1 cellular context compared by ENCODE assay signal in genomic region chr14:31270196-31270772, GRCh38.
TF ChIP-seq lines count a peak whose summit lies in the region.

No MANE protein-coding gene starts in this region.

TF ChIP-seq in HepG2, 621 proteins besides CTCF, POLR2A, EP300 and RAD21 (continued from another document and continues in another):
- peak; percentile 17; the same call in 1 of the 2 replicates for TF ChIP-seq NR2F6 (IDR thresholded peaks at IDR 0.05)
- TF ChIP-seq NR2F6 (CRISPR knock-in tag; IDR thresholded peaks at IDR 0.05): peak; percentile 57; the same call in 1 of the 2 replicates
- TF ChIP-seq FOXP4 (CRISPR knock-in tag; IDR thresholded peaks at IDR 0.05): no peak
- TF ChIP-seq ZNF3 (CRISPR knock-in tag; IDR thresholded peaks at IDR 0.05): no peak
- TF ChIP-seq SKI (IDR thresholded peaks at IDR 0.05; ENCODE audit: partially characterized antibody): no peak
- no peak for TF ChIP-seq ZNF281 (CRISPR knock-in tag; IDR thresholded peaks at IDR 0.05; ENCODE audit: borderline replicate concordance)
- no peak for TF ChIP-seq ZBTB34 (CRISPR knock-in tag; IDR thresholded peaks at IDR 0.05)
- TF ChIP-seq ZNF383 (CRISPR knock-in tag; IDR thresholded peaks at IDR 0.05; ENCODE audit: borderline replicate concordance): peak; percentile 80; the same call in 1 of the 2 replicates
- TF ChIP-seq ZNF282 (IDR thresholded peaks at IDR 0.05; ENCODE audit: partially characterized antibody): no peak
- no peak; the same call in 1 of the 2 replicates for TF ChIP-seq IKZF5 (CRISPR knock-in tag; IDR thresholded peaks at IDR 0.05)
- TF ChIP-seq ZNF205 (CRISPR knock-in tag; IDR thresholded peaks at IDR 0.05): 0 out of 2 replicates have a peak, but pooled peaks have one; percentile 10
- TF ChIP-seq ZNF44 (CRISPR knock-in tag; IDR thresholded peaks at IDR 0.05): no peak
- no peak for TF ChIP-seq CAMTA2 (CRISPR knock-in tag; IDR thresholded peaks at IDR 0.05; ENCODE audit: borderline replicate concordance)
- no peak for TF ChIP-seq ZNF496 (CRISPR knock-in tag; IDR thresholded peaks at IDR 0.05; ENCODE audit: insufficient replicate concordance)
- TF ChIP-seq ZNF879 (CRISPR knock-in tag; IDR thresholded peaks at IDR 0.05): no peak
- TF ChIP-seq AKAP8 (CRISPR knock-in tag; IDR thresholded peaks at IDR 0.05): no peak
- no peak for TF ChIP-seq MAFG (CRISPR knock-in tag; IDR thresholded peaks at IDR 0.05)
- no peak; the same call in 1 of the 2 replicates for TF ChIP-seq ZNF280D (CRISPR knock-in tag; IDR thresholded peaks at IDR 0.05)
- no peak for TF ChIP-seq ZFP1 (CRISPR knock-in tag; IDR thresholded peaks at IDR 0.05)
- TF ChIP-seq ZNF350 (CRISPR knock-in tag; IDR thresholded peaks at IDR 0.05; ENCODE audit: borderline replicate concordance, low read depth): peak; percentile 81; the same call in 1 of the 2 replicates
- TF ChIP-seq POLR2AphosphoS5 (IDR thresholded peaks at IDR 0.05; ENCODE audit: low read depth, low read length): no peak
- no peak for TF ChIP-seq DDIT3 (CRISPR knock-in tag; IDR thresholded peaks at IDR 0.05)
- no peak for TF ChIP-seq ZNF24 (IDR thresholded peaks at IDR 0.05)
- no peak for TF ChIP-seq ZNF530 (CRISPR knock-in tag; IDR thresholded peaks at IDR 0.05; ENCODE audit: low read depth)
- no peak for TF ChIP-seq ZNF781 (CRISPR knock-in tag; IDR thresholded peaks at IDR 0.05; ENCODE audit: borderline replicate concordance, not compliant biosample characterization)
- TF ChIP-seq ZNF292 (CRISPR knock-in tag; IDR thresholded peaks at IDR 0.05; ENCODE audit: borderline replicate concordance, low read depth): no peak; the same call in 1 of the 2 replicates
- peak; percentile 67; the same call in 1 of the 2 replicates for TF ChIP-seq ZNF646 (CRISPR knock-in tag; IDR thresholded peaks at IDR 0.05)
- no peak for TF ChIP-seq ZFAT (CRISPR knock-in tag; conservative IDR thresholded peaks at IDR 0.05)
- TF ChIP-seq NFRKB (IDR thresholded peaks at IDR 0.05): no peak
- TF ChIP-seq HOMEZ (CRISPR knock-in tag; IDR thresholded peaks at IDR 0.05; ENCODE audit: low read depth): peak; percentile 50
- no peak for TF ChIP-seq ZNF558 (CRISPR knock-in tag; IDR thresholded peaks at IDR 0.05; ENCODE audit: borderline replicate concordance)
- TF ChIP-seq PAXIP1 (CRISPR knock-in tag; conservative IDR thresholded peaks at IDR 0.05): no peak; the same call in 1 of the 2 replicates
- peak; percentile 75; the same call in 1 of the 2 replicates for TF ChIP-seq MTF2 (CRISPR knock-in tag; IDR thresholded peaks at IDR 0.05; ENCODE audit: borderline replicate concordance)
- no peak for TF ChIP-seq ZNF224 (CRISPR knock-in tag; IDR thresholded peaks at IDR 0.05)
